In genomic region chr19:38375098-38375493, GRCh38 we compare ENCODE assay signal across 8 cellular contexts. TPM values are rescaled to one million over a fixed set of nuclear protein-coding genes. Genes with fewer than 3 reads are reported as not detected.
DNase-seq lines count a peak whose midpoint lies in the region; ATAC-seq, FAIRE-seq and TF ChIP-seq lines count a peak whose summit lies in the region.

No MANE protein-coding gene starts in this region.

- FAIRE-seq in GM19239 (lab: Jason Lieb, UNC): no peak

- no peaks in the 10 kb centered on the region for H3K9me3 Mint-ChIP-seq in type B pancreatic cell

- WGBS in body of pancreas, 2 donors: 1 to 2% methylated on average over 18 of the region's 18 CpGs

- H3K36me3 ChIP-seq in body of pancreas (replicated peaks in 1 of 2; ENCODE audit: insufficient read depth in 1 of 2, low read depth in 2 of 2): peaks cover 0 to 8% of the 10 kb centered on the region in 2 donors
- H3K36me3 ChIP-seq in left lung: peaks cover 0 to 40% of the 10 kb centered on the region in 2 donors

- peaks cover 7% of the 10 kb centered on the region for H3K36me3 Mint-ChIP-seq in type B pancreatic cell

- no peak for ATAC-seq in body of pancreas
- peak; percentile 23 for ATAC-seq in left lung

- no peak for TF ChIP-seq CTCF in 22Rv1 (IDR thresholded peaks at IDR 0.05)
- no peak for TF ChIP-seq CTCF in body of pancreas (IDR thresholded peaks at IDR 0.05)
- TF ChIP-seq CTCF in left lung (IDR thresholded peaks at IDR 0.05): no peak
- TF ChIP-seq CTCF in type B pancreatic cell (conservative IDR thresholded peaks at IDR 0.05): no peak

- peak overlapping the region; percentile 74 for H3K27ac ChIP-seq in 22Rv1
- H3K27ac ChIP-seq in body of pancreas: peak overlapping the region; percentile 51 to 93 (median 79)
- H3K27ac ChIP-seq in left lung: peak overlapping the region; percentile 85 to 94

- intact Hi-C loops in body of pancreas (cut with DNase I) (no loop called here), left lung (cut with DNase I) (no loop called here)

- peak; percentile 48 for DNase-seq in HT-29 (ENCODE audit: low spot score)
- DNase-seq in body of pancreas: no peak
- DNase-seq in left lung: no peak
- no peak for DNase-seq in type B pancreatic cell (ENCODE audit: extremely low spot score, unreplicated experiment)
- no peak for DNase-seq in GM19239 (ENCODE audit: insufficient read length, low spot score)
- DNase-seq in occipital lobe (lab: John Stamatoyannopoulos, UW): no peak
- no peak for DNase-seq in nucleus accumbens (lab: John Stamatoyannopoulos, UW)

- no peak for TF ChIP-seq POLR2A in body of pancreas (IDR thresholded peaks at IDR 0.05)

- peak overlapping the region; percentile 99 for H3K4me3 Mint-ChIP-seq in type B pancreatic cell

- no peaks in the 10 kb centered on the region for H3K27me3 ChIP-seq in body of pancreas
- no peaks in the 10 kb centered on the region for H3K27me3 ChIP-seq in left lung

- peak overlapping the region; percentile 55 to 75 for H3K4me3 ChIP-seq in body of pancreas
- peak overlapping the region; percentile 70 to 92 for H3K4me3 ChIP-seq in left lung

- peak overlapping the region; percentile 98 for H3K27ac Mint-ChIP-seq in type B pancreatic cell

- H3K9me3 ChIP-seq in body of pancreas: no peaks in the 10 kb centered on the region
- no peaks in the 10 kb centered on the region for H3K9me3 ChIP-seq in left lung

- H3K27me3 Mint-ChIP-seq in type B pancreatic cell: peaks cover 14% of the 10 kb centered on the region

- H3K4me1 Mint-ChIP-seq in type B pancreatic cell (ENCODE audit: unreplicated experiment): peaks cover 19% of the 10 kb centered on the region

- H3K4me1 ChIP-seq in body of pancreas: peaks cover 24% of the 10 kb centered on the region
- peaks cover 13 to 26% of the 10 kb centered on the region in 2 donors for H3K4me1 ChIP-seq in left lung

RNA-seq across cellular contexts. Expression of gene PSMD8, which starts 0.7 kb away (rescaled TPM):
- 627 and 640 TPM in 2 replicates for total RNA-seq in HT-29 (2014; rRNA removed; shearing (Covaris generic))
- total RNA-seq in body of pancreas (10 to 100 TPM; 49.4 to 68.7 TPM), left lung (100 to 1,000 TPM; 140 to 173 TPM), type B pancreatic cell (ENCODE audit: low replicate concordance) (159 and 176 TPM in 2 replicates), occipital lobe (102 TPM)

RNA-seq across cellular contexts. Expression of gene GGN, which starts 12.7 kb away (rescaled TPM):
- 0.26 and 0.41 TPM in 2 replicates for total RNA-seq in HT-29 (2014; rRNA removed; shearing (Covaris generic))
- total RNA-seq in body of pancreas: under 1 TPM in 1 of 2 donors, not detected in 1; 0.78 TPM
- under 1 TPM; 0.34 to 0.52 TPM for total RNA-seq in left lung
- total RNA-seq in type B pancreatic cell (ENCODE audit: low replicate concordance): 1.1 and 1.5 TPM in 2 replicates
- total RNA-seq in occipital lobe: 0.62 TPM

RNA-seq across cellular contexts. Expression of gene SPRED3, which starts 13.4 kb away (rescaled TPM):
- 0.13 and 3.2 TPM in 2 replicates for total RNA-seq in HT-29 (2014; rRNA removed; shearing (Covaris generic))
- total RNA-seq in body of pancreas: under 1 TPM; under 0.01 to 0.52 TPM
- total RNA-seq in left lung: 1 to 10 TPM in 1 of 2 donors, under 1 TPM in 1; 0.93 to 1.9 TPM
- 4.2 and 5.5 TPM in 2 replicates for total RNA-seq in type B pancreatic cell (ENCODE audit: low replicate concordance)
- total RNA-seq in occipital lobe: 1.4 TPM

RNA-seq across cellular contexts. Expression of gene FAM98C, which starts 27.8 kb away (rescaled TPM):
- total RNA-seq in HT-29 (2014; rRNA removed; shearing (Covaris generic)): 46.6 and 49.5 TPM in 2 replicates
- total RNA-seq in body of pancreas (10 to 100 TPM; 24.9 to 51.4 TPM), left lung (10 to 100 TPM; 13.8 to 17.3 TPM), type B pancreatic cell (ENCODE audit: low replicate concordance) (25.2 and 27.3 TPM in 2 replicates), occipital lobe (8.0 TPM)

RNA-seq across cellular contexts. Expression of gene CATSPERG, which starts 39.5 kb away (rescaled TPM):
- total RNA-seq in HT-29 (2014; rRNA removed; shearing (Covaris generic)): 4.0 and 10.5 TPM in 2 replicates
- total RNA-seq in body of pancreas: 1 to 10 TPM in 1 of 2 donors, under 1 TPM in 1; 0.78 to 9.6 TPM
- total RNA-seq in left lung: 1 to 10 TPM; 7.6 to 9.6 TPM
- total RNA-seq in type B pancreatic cell (ENCODE audit: low replicate concordance): 5.2 and 11.9 TPM in 2 replicates
- 10.5 TPM for total RNA-seq in occipital lobe
